27 cellular contexts compared by ENCODE assay signal in the genomic region with DNA sequence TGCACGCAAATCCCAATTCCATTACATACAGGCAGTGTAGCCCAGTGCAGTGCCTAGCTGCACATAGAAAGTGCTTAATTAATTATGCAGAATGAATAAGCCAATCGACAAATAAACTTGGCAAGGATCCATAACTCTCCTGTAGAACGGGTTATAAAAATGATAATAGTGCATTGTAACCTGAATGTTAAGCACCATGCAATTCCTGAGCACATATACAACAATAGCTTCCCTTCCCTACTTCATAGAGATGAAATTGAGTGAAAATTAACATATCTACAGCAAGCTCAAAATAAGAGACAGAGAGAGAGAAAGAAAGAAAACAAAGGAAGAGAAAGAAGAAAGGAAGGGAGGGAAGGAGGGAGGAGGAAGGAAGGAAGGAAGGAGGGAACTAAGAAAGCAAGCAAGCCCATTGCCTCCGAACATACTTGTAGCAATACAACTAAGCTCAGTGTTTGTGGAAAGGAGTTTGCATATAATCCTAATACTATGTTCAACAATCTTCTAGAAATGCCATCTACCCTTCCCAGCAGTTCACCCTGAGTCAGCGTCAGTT.
"Had no signal": no experiment of that assay in that cellular context is flagged by ENCODE, and none has a peak within 500 bp of the region (broad histone marks: within the 10 kb centered on the region; RNA-seq: fewer than 3 reads in every experiment).

No MANE protein-coding gene starts in this region.

- H3K27me3 Mint-ChIP-seq: activated CD4-positive, alpha-beta T cell treated with anti-CD3 and anti-CD28 coated beads for 36 hours; activated CD4-positive, alpha-beta T cell treated with anti-CD3 and anti-CD28 coated beads, Interleukin-2, amount 10 ng/mL, durations not matched to agents 7 days and 5 days had no signal

- ATAC-seq: activated CD4-positive, alpha-beta T cell treated with anti-CD3 and anti-CD28 coated beads for 36 hours; activated CD4-positive, CD25-positive, alpha-beta regulatory T cell treated with anti-CD3 and anti-CD28 coated beads, Interleukin-2, amount 50 U/mL, for 24 hours; activated naive CD4-positive, alpha-beta T cell treated with anti-CD3 and anti-CD28 coated beads, Interleukin-2, amount 50 U/mL, for 72 hours; activated T-cell treated with anti-CD3 and anti-CD28 coated beads, Interleukin-2, amount 50 U/mL, for 4 hours; body of pancreas had no signal

- H3K9ac ChIP-seq: KMS-11 had no signal

- H3K4me3 Mint-ChIP-seq: activated CD4-positive, alpha-beta T cell treated with anti-CD3 and anti-CD28 coated beads for 36 hours; activated CD4-positive, alpha-beta T cell treated with anti-CD3 and anti-CD28 coated beads, Interleukin-2, amount 10 ng/mL, durations not matched to agents 7 days and 5 days; activated naive CD4-positive, alpha-beta T cell treated with anti-CD3 and anti-CD28 coated beads for 36 hours; activated T-cell treated with anti-CD3 and anti-CD28 coated beads, Interleukin-2, amount 50 U/mL, for 4 hours; activated T-helper 1 cell treated with anti-CD3 and anti-CD28 coated beads, Interleukin-12 subunit alpha, Interleukin-12 subunit beta, Interleukin-2, Interleukin-4 antibody, amounts not matched to agents 30 ng/mL and 10 ng/mL and 1 ng/mL, durations not matched to agents 14 hours and 24 hours and 36 hours had no signal

- H3K4me1 Mint-ChIP-seq: activated CD4-positive, alpha-beta T cell treated with anti-CD3 and anti-CD28 coated beads for 36 hours; activated CD4-positive, alpha-beta T cell treated with anti-CD3 and anti-CD28 coated beads, Interleukin-2, amount 10 ng/mL, durations not matched to agents 7 days and 5 days had no signal

- DNase-seq: activated CD4-positive, alpha-beta T cell treated with anti-CD3 and anti-CD28 coated beads for 36 hours; activated CD4-positive, alpha-beta T cell treated with anti-CD3 and anti-CD28 coated beads, Interleukin-2, amount 10 ng/mL, durations not matched to agents 7 days and 5 days; activated CD4-positive, alpha-beta T cell treated with anti-CD3 and anti-CD28 coated beads, Interleukin-2, amount 50 U/mL, for 48 hours; activated CD8-positive, alpha-beta memory T cell treated with anti-CD3 and anti-CD28 coated beads, Interleukin-2, amount 50 U/mL, for 4 hours; activated gamma-delta T cell treated with Interleukin-2 at 50 U/mL for 16 hours; activated naive CD4-positive, alpha-beta T cell treated with anti-CD3 and anti-CD28 coated beads for 36 hours; activated T-cell treated with anti-CD3 and anti-CD28 coated beads for 4 hours; activated T-cell treated with anti-CD3 and anti-CD28 coated beads, Interleukin-2, amount 50 U/mL, for 4 hours; adrenal gland; body of pancreas; cerebellar nuclear complex; MM.1S; MV-4-11; NCI-H1092; NCI-H1417 treated with DMSO at 0.1 percent for 48 hours; NCI-H187 treated with DMSO at 0.1 percent for 48 hours; NCI-H2081; NCI-H345; NCI-H524 treated with DMSO at 0.1 percent for 48 hours; OCI-M1; Right ventricle myocardium superior; T1000 had no signal

- H3K27ac Mint-ChIP-seq: activated CD4-positive, alpha-beta T cell treated with anti-CD3 and anti-CD28 coated beads for 36 hours; activated CD4-positive, alpha-beta T cell treated with anti-CD3 and anti-CD28 coated beads, Interleukin-2, amount 10 ng/mL, durations not matched to agents 7 days and 5 days; activated naive CD4-positive, alpha-beta T cell treated with anti-CD3 and anti-CD28 coated beads for 36 hours; activated naive CD4-positive, alpha-beta T cell treated with anti-CD3 and anti-CD28 coated beads, Interleukin-2, amount 50 U/mL, for 72 hours; activated T-helper 1 cell treated with anti-CD3 and anti-CD28 coated beads, Interleukin-12 subunit alpha, Interleukin-12 subunit beta, Interleukin-2, Interleukin-4 antibody, amounts not matched to agents 30 ng/mL and 10 ng/mL and 1 ng/mL, durations not matched to agents 14 hours and 24 hours and 36 hours had no signal

- H3K4me3 ChIP-seq: adrenal gland, body of pancreas, breast epithelium had no signal

- H3K27me3 ChIP-seq: adrenal gland, body of pancreas, breast epithelium had no signal

- H3K4me1 ChIP-seq: adrenal gland, body of pancreas, breast epithelium had no signal

- H3K36me3 Mint-ChIP-seq: activated naive CD4-positive, alpha-beta T cell treated with anti-CD3 and anti-CD28 coated beads, Interleukin-2, amount 50 U/mL, for 72 hours had no signal

- H3K36me3 ChIP-seq: adrenal gland, breast epithelium had no signal

- H3K27ac ChIP-seq: adrenal gland, body of pancreas, breast epithelium, KMS-11 had no signal

- H3K9me3 ChIP-seq: adrenal gland, body of pancreas had no signal

- H3K4me2 ChIP-seq: KMS-11 had no signal
